Comparison of ENCODE assay signal across 27 cellular contexts in genomic region chr2:53536583-53537361, GRCh38.
"Had no signal": no experiment of that assay in that cellular context is flagged by ENCODE, and none has a peak within 500 bp of the region (broad histone marks: within the 10 kb centered on the region; RNA-seq: fewer than 3 reads in every experiment).

No MANE protein-coding gene starts in this region.

- H3K4me3 ChIP-seq: ovary, sigmoid colon, uterus had no signal

- H3K4me1 ChIP-seq: uterus had no signal

- H3K27ac ChIP-seq: ovary, sigmoid colon, uterus had no signal

- H3K27me3 Mint-ChIP-seq: progenitor cell of endocrine pancreas, type B pancreatic cell had no signal

- H3K36me3 Mint-ChIP-seq: activated CD8-positive, alpha-beta memory T cell treated with anti-CD3 and anti-CD28 coated beads, Interleukin-2, amount 10 ng/mL, durations not matched to agents 7 days and 5 days; activated naive CD4-positive, alpha-beta T cell treated with anti-CD3 and anti-CD28 coated beads, Interleukin-2, amount 50 U/mL, for 24 hours; naive B cell; stimulated activated effector memory CD8-positive, alpha-beta T cell treated with anti-CD3 and anti-CD28 coated beads, Interleukin-12 subunit alpha, Interleukin-12 subunit beta, amount 100 ng/mL, for 72 hours; type B pancreatic cell had no signal

- H3K27ac Mint-ChIP-seq: activated CD4-positive, alpha-beta T cell treated with anti-CD3 and anti-CD28 coated beads for 36 hours; activated CD8-positive, alpha-beta memory T cell treated with anti-CD3 and anti-CD28 coated beads, Interleukin-2, amount 10 ng/mL, durations not matched to agents 7 days and 5 days; activated CD8-positive, alpha-beta T cell treated with anti-CD3 and anti-CD28 coated beads, Interleukin-2, amount 10 ng/mL, durations not matched to agents 7 days and 5 days; activated naive CD4-positive, alpha-beta T cell treated with anti-CD3 and anti-CD28 coated beads, Interleukin-2, amount 50 U/mL, for 24 hours; activated naive CD8-positive, alpha-beta T cell treated with anti-CD3 and anti-CD28 coated beads, Interleukin-2, amount 50 U/mL, for 24 hours; activated T-helper 2 cell treated with anti-CD3 and anti-CD28 coated beads, Interferon-gamma antibody, Interleukin-2, Interleukin-4, amounts not matched to agents 10 μg/mL and 5 μg/mL and 100 μg/mL, durations not matched to agents 14 hours and 24 hours and 36 hours; endodermal cell; mesothelial cell of epicardium; nephron progenitor cell; progenitor cell of endocrine pancreas; stimulated activated effector memory CD8-positive, alpha-beta T cell treated with anti-CD3 and anti-CD28 coated beads, Interleukin-12 subunit alpha, Interleukin-12 subunit beta, amount 100 ng/mL, for 72 hours; stimulated activated naive CD8-positive, alpha-beta T cell treated with anti-CD3 and anti-CD28 coated beads, Interleukin-15, amount 100 ng/mL, for 72 hours; T-helper 2 cell treated with Interferon-gamma antibody and Interleukin-4, amounts not matched to agents 5 μg/mL and 100 μg/mL, for 36 hours; type B pancreatic cell had no signal

- DNase-seq: activated CD4-positive, alpha-beta T cell treated with anti-CD3 and anti-CD28 coated beads for 36 hours; activated CD4-positive, CD25-positive, alpha-beta regulatory T cell; activated CD8-positive, alpha-beta memory T cell treated with anti-CD3 and anti-CD28 coated beads, Interleukin-2, amount 10 ng/mL, durations not matched to agents 7 days and 5 days; activated CD8-positive, alpha-beta T cell treated with anti-CD3 and anti-CD28 coated beads, Interleukin-2, amount 10 ng/mL, durations not matched to agents 7 days and 5 days; activated naive CD8-positive, alpha-beta T cell treated with anti-CD3 and anti-CD28 coated beads, Interleukin-2, amount 50 U/mL, for 24 hours; activated T-cell treated with anti-CD3 and anti-CD28 coated beads, Interleukin-2, amount 50 U/mL, for 48 hours; amygdala; central memory CD4-positive, alpha-beta T cell; endodermal cell; foreskin fibroblast; naive B cell; nephron progenitor cell; ovary; sigmoid colon; small intestine; stimulated activated CD4-positive, alpha-beta T cell treated with anti-CD3 and anti-CD28 coated beads, Interleukin-4, amount 100 ng/mL, for 24 hours; stimulated activated naive CD8-positive, alpha-beta T cell treated with anti-CD3 and anti-CD28 coated beads, Interleukin-15, amount 100 ng/mL, for 72 hours; substantia nigra; uterus had no signal

- H3K27me3 ChIP-seq: ovary, sigmoid colon, uterus had no signal

- H3K4me1 Mint-ChIP-seq: activated CD4-positive, alpha-beta T cell treated with anti-CD3 and anti-CD28 coated beads for 36 hours; activated CD8-positive, alpha-beta memory T cell treated with anti-CD3 and anti-CD28 coated beads, Interleukin-2, amount 10 ng/mL, durations not matched to agents 7 days and 5 days; activated naive CD4-positive, alpha-beta T cell treated with anti-CD3 and anti-CD28 coated beads, Interleukin-2, amount 50 U/mL, for 24 hours; activated naive CD8-positive, alpha-beta T cell treated with anti-CD3 and anti-CD28 coated beads, Interleukin-2, amount 50 U/mL, for 24 hours; naive B cell; nephron progenitor cell; stimulated activated effector memory CD8-positive, alpha-beta T cell treated with anti-CD3 and anti-CD28 coated beads, Interleukin-12 subunit alpha, Interleukin-12 subunit beta, amount 100 ng/mL, for 72 hours; stimulated activated naive CD8-positive, alpha-beta T cell treated with anti-CD3 and anti-CD28 coated beads, Interleukin-15, amount 100 ng/mL, for 72 hours had no signal

- H3K9me3 ChIP-seq: ovary, uterus had no signal

- H3K36me3 ChIP-seq: ovary, sigmoid colon, uterus had no signal

- ATAC-seq: activated CD4-positive, alpha-beta T cell treated with anti-CD3 and anti-CD28 coated beads for 36 hours; activated CD8-positive, alpha-beta memory T cell treated with anti-CD3 and anti-CD28 coated beads, Interleukin-2, amount 10 ng/mL, durations not matched to agents 7 days and 5 days; activated CD8-positive, alpha-beta T cell treated with anti-CD3 and anti-CD28 coated beads, Interleukin-2, amount 10 ng/mL, durations not matched to agents 7 days and 5 days; activated naive CD8-positive, alpha-beta T cell treated with anti-CD3 and anti-CD28 coated beads, Interleukin-2, amount 50 U/mL, for 24 hours; esophagus mucosa; stimulated activated effector memory CD8-positive, alpha-beta T cell treated with anti-CD3 and anti-CD28 coated beads, Interleukin-12 subunit alpha, Interleukin-12 subunit beta, amount 100 ng/mL, for 72 hours; stimulated activated naive CD8-positive, alpha-beta T cell treated with anti-CD3 and anti-CD28 coated beads, Interleukin-15, amount 100 ng/mL, for 72 hours had no signal

- H3K4me3 Mint-ChIP-seq: activated CD4-positive, alpha-beta T cell treated with anti-CD3 and anti-CD28 coated beads for 36 hours; activated CD8-positive, alpha-beta memory T cell treated with anti-CD3 and anti-CD28 coated beads, Interleukin-2, amount 10 ng/mL, durations not matched to agents 7 days and 5 days; activated CD8-positive, alpha-beta T cell treated with anti-CD3 and anti-CD28 coated beads, Interleukin-2, amount 10 ng/mL, durations not matched to agents 7 days and 5 days; activated naive CD4-positive, alpha-beta T cell treated with anti-CD3 and anti-CD28 coated beads, Interleukin-2, amount 50 U/mL, for 24 hours; activated naive CD8-positive, alpha-beta T cell treated with anti-CD3 and anti-CD28 coated beads, Interleukin-2, amount 50 U/mL, for 24 hours; endodermal cell; mesothelial cell of epicardium; naive B cell; nephron progenitor cell; stimulated activated effector memory CD8-positive, alpha-beta T cell treated with anti-CD3 and anti-CD28 coated beads, Interleukin-12 subunit alpha, Interleukin-12 subunit beta, amount 100 ng/mL, for 72 hours; stimulated activated naive CD8-positive, alpha-beta T cell treated with anti-CD3 and anti-CD28 coated beads, Interleukin-15, amount 100 ng/mL, for 72 hours; T-helper 2 cell treated with Interferon-gamma antibody and Interleukin-4, amounts not matched to agents 5 μg/mL and 100 μg/mL, for 36 hours; type B pancreatic cell had no signal
